In genomic region chr13:84661718-84662117, GRCh38 we compare ENCODE assay signal across 29 cellular contexts.
"Had no signal": no experiment of that assay in that cellular context is flagged by ENCODE, and none has a peak within 500 bp of the region (broad histone marks: within the 10 kb centered on the region; RNA-seq: fewer than 3 reads in every experiment).

No MANE protein-coding gene starts in this region.

- DNase-seq: activated CD4-positive, alpha-beta T cell treated with anti-CD3 and anti-CD28 coated beads for 1 hour; activated CD4-positive, alpha-beta T cell treated with anti-CD3 and anti-CD28 coated beads, Interleukin-2, amount 50 U/mL, for 1 hour; activated CD8-positive, alpha-beta T cell treated with anti-CD3 and anti-CD28 coated beads, Interleukin-2, amount 10 ng/mL, durations not matched to agents 7 days and 5 days; activated gamma-delta T cell treated with Interleukin-2 at 50 U/mL for 16 hours; adrenal gland; brain microvascular endothelial cell; caudate nucleus; dermis blood vessel endothelial cell; effector CD8-positive, alpha-beta T cell; erythroblast; hippocampal formation; kidney glomerular epithelial cell; left lung; naive thymus-derived CD4-positive, alpha-beta T cell; occipital lobe; posterior cingulate gyrus; stimulated activated CD4-positive, alpha-beta T cell treated with anti-CD3 and anti-CD28 coated beads, Interleukin-2, amount 100 ng/mL, for 48 hours; stimulated activated naive CD4-positive, alpha-beta T cell; testis; trophoblast cell; WERI-Rb-1 had no signal

- H3K27ac ChIP-seq: adrenal gland, ascending aorta, brain microvascular endothelial cell, left lung, testis, vagina, WERI-Rb-1 had no signal

- H3K27ac Mint-ChIP-seq: activated CD8-positive, alpha-beta T cell treated with anti-CD3 and anti-CD28 coated beads, Interleukin-2, amount 10 ng/mL, durations not matched to agents 7 days and 5 days; activated naive CD4-positive, alpha-beta T cell treated with anti-CD3 and anti-CD28 coated beads, Interleukin-2, amount 50 U/mL, for 72 hours; activated T-helper 1 cell treated with anti-CD3 and anti-CD28 coated beads, Interleukin-12 subunit alpha, Interleukin-12 subunit beta, Interleukin-2, Interleukin-4 antibody, amounts not matched to agents 30 ng/mL and 10 ng/mL and 1 ng/mL, durations not matched to agents 14 hours and 24 hours and 36 hours; naive thymus-derived CD4-positive, alpha-beta T cell had no signal

- H3K9me3 Mint-ChIP-seq: activated T-helper 1 cell treated with anti-CD3 and anti-CD28 coated beads, Interleukin-12 subunit alpha, Interleukin-12 subunit beta, Interleukin-2, Interleukin-4 antibody, amounts not matched to agents 30 ng/mL and 10 ng/mL and 1 ng/mL, durations not matched to agents 14 hours and 24 hours and 36 hours; neural crest cell had no signal

- H3K4me3 ChIP-seq: adrenal gland, ascending aorta, left lung, lung, smooth muscle cell, testis, vagina had no signal

- H3K4me1 ChIP-seq: adrenal gland, ascending aorta, left lung, testis, vagina had no signal

- H3K4me2 ChIP-seq: smooth muscle cell had no signal

- H3K27me3 ChIP-seq: adrenal gland, ascending aorta, brain microvascular endothelial cell, left lung, testis, vagina had no signal

- H3K9me3 ChIP-seq: adrenal gland, ascending aorta, left lung, testis, vagina had no signal

- ATAC-seq: activated CD8-positive, alpha-beta T cell treated with anti-CD3 and anti-CD28 coated beads, Interleukin-2, amount 10 ng/mL, durations not matched to agents 7 days and 5 days; activated naive CD4-positive, alpha-beta T cell treated with anti-CD3 and anti-CD28 coated beads, Interleukin-2, amount 50 U/mL, for 72 hours; left lung; naive thymus-derived CD4-positive, alpha-beta T cell; sciatic nerve had no signal

- H3K36me3 Mint-ChIP-seq: activated naive CD4-positive, alpha-beta T cell treated with anti-CD3 and anti-CD28 coated beads, Interleukin-2, amount 50 U/mL, for 72 hours; naive thymus-derived CD4-positive, alpha-beta T cell had no signal

- H3K4me1 Mint-ChIP-seq: naive thymus-derived CD4-positive, alpha-beta T cell; neural crest cell had no signal

- H3K27me3 Mint-ChIP-seq: naive thymus-derived CD4-positive, alpha-beta T cell had no signal

- H3K4me3 Mint-ChIP-seq: activated CD8-positive, alpha-beta T cell treated with anti-CD3 and anti-CD28 coated beads, Interleukin-2, amount 10 ng/mL, durations not matched to agents 7 days and 5 days; activated T-helper 1 cell treated with anti-CD3 and anti-CD28 coated beads, Interleukin-12 subunit alpha, Interleukin-12 subunit beta, Interleukin-2, Interleukin-4 antibody, amounts not matched to agents 30 ng/mL and 10 ng/mL and 1 ng/mL, durations not matched to agents 14 hours and 24 hours and 36 hours; naive thymus-derived CD4-positive, alpha-beta T cell; neural crest cell had no signal

- H3K36me3 ChIP-seq: adrenal gland, ascending aorta, brain microvascular endothelial cell, left lung, vagina, WERI-Rb-1 had no signal
